20 cellular contexts compared by ENCODE assay signal in genomic region chr22:42060489-42060888, GRCh38. TPM values are rescaled to one million over a fixed set of nuclear protein-coding genes. Genes with fewer than 3 reads are reported as not detected.
DNase-seq lines count a peak whose midpoint lies in the region; ATAC-seq and TF ChIP-seq lines count a peak whose summit lies in the region.
"Had no signal": no experiment of that assay in that cellular context is flagged by ENCODE, and none has a peak within 500 bp of the region (broad histone marks: within the 10 kb centered on the region; RNA-seq: fewer than 3 reads in every experiment).

No MANE protein-coding gene starts in this region.

- no peak overlapping the region for H3K4me2 ChIP-seq in H9 (ENCODE audit: insufficient read depth, insufficient read length, low read length)
- H3K4me2 ChIP-seq: A549, GM23338 had no signal

- H3K4me3 Mint-ChIP-seq in activated CD8-positive, alpha-beta memory T cell treated with anti-CD3 and anti-CD28 coated beads, Interleukin-2, amount 10 ng/mL, durations not matched to agents 7 days and 5 days: no peak overlapping the region
- H3K4me3 Mint-ChIP-seq in chondrocyte (ENCODE audit: unreplicated experiment) (no peak overlapping the region), osteocyte (ENCODE audit: unreplicated experiment) (no peak overlapping the region), H9 (no peak overlapping the region)
- H3K4me3 Mint-ChIP-seq: CD4-positive, alpha-beta T cell; GM23338; HFFc6; IgD-negative memory B cell had no signal

- WGBS in H9 (ENCODE audit: extremely low coverage, insufficient read length, low lambda C conversion rate): no CpG with 5 or more reads among the region's 5 CpGs

- TF ChIP-seq CTCF in chondrocyte (IDR thresholded peaks at IDR 0.05) (no peak), osteocyte (IDR thresholded peaks at IDR 0.05) (no peak), H9 (conservative IDR thresholded peaks at IDR 0.05) (no peak)

- H2BK120ac ChIP-seq in H9 (ENCODE audit: low read depth, low read length, poor library complexity, severe bottlenecking): no peak overlapping the region

- no peak overlapping the region for H3K4ac ChIP-seq in H9 (ENCODE audit: low read depth, low read length)

- no peak overlapping the region for H3K14ac ChIP-seq in H9 (ENCODE audit: insufficient read depth, low read length)

- no peak overlapping the region for H3K56ac ChIP-seq in H9 (ENCODE audit: insufficient read length, low read depth, low read length)

- no peak overlapping the region for H2BK5ac ChIP-seq in H9 (ENCODE audit: insufficient read length, low read length)

- H3K36me3 Mint-ChIP-seq in activated CD8-positive, alpha-beta memory T cell treated with anti-CD3 and anti-CD28 coated beads, Interleukin-2, amount 10 ng/mL, durations not matched to agents 7 days and 5 days: peaks cover 70% of the 10 kb centered on the region
- H3K36me3 Mint-ChIP-seq in chondrocyte (ENCODE audit: low read depth) (peaks cover 27% of the 10 kb centered on the region), osteocyte (ENCODE audit: unreplicated experiment) (peaks cover 20% of the 10 kb centered on the region), H9 (ENCODE audit: insufficient read depth in 1 of 3, low read depth in 3 of 3) (peaks cover 36 to 64% (median 61%) of the 10 kb centered on the region in 3 experiments)

- no peak overlapping the region for H4K8ac ChIP-seq in H9 (replicated peaks; ENCODE audit: insufficient read length, low read depth, low read length)

- no peaks in the 10 kb centered on the region for H3K27me3 ChIP-seq in H9 (ENCODE audit: insufficient read depth, low read length)

- H2BK15ac ChIP-seq in H9 (ENCODE audit: low read depth, low read length): no peak overlapping the region

- H2BK20ac ChIP-seq in H9 (ENCODE audit: low read depth, low read length, poor library complexity, severe bottlenecking): no peak overlapping the region

- no peaks in the 10 kb centered on the region for H3K79me1 ChIP-seq in H9 (ENCODE audit: insufficient read depth, low read depth, low read length, poor library complexity, severe bottlenecking)

- H3K4me1 ChIP-seq in H9 (ENCODE audit: insufficient read depth, low read length): peaks cover 7% of the 10 kb centered on the region; the same call in 1 of the 2 replicates
- H3K4me1 ChIP-seq: A549, Caco-2 had no signal

- H3K23ac ChIP-seq in H9 (ENCODE audit: insufficient read length, low read depth, low read length): no peak overlapping the region

- no peak overlapping the region for H4K91ac ChIP-seq in H9 (ENCODE audit: insufficient read length, low read depth, low read length)

- no peaks in the 10 kb centered on the region for H3K79me2 ChIP-seq in H9 (ENCODE audit: insufficient read depth, low read length)

- H3K4me1 Mint-ChIP-seq in activated CD8-positive, alpha-beta memory T cell treated with anti-CD3 and anti-CD28 coated beads, Interleukin-2, amount 10 ng/mL, durations not matched to agents 7 days and 5 days: no peaks in the 10 kb centered on the region
- H3K4me1 Mint-ChIP-seq in chondrocyte (ENCODE audit: low read depth): no peaks in the 10 kb centered on the region
- H3K4me1 Mint-ChIP-seq in osteocyte (ENCODE audit: unreplicated experiment): no peaks in the 10 kb centered on the region
- peaks cover 10% of the 10 kb centered on the region in 2 experiments for H3K4me1 Mint-ChIP-seq in H9
- H3K4me1 Mint-ChIP-seq: IgD-negative memory B cell had no signal

- no peaks in the 10 kb centered on the region for H3K27me3 Mint-ChIP-seq in activated CD8-positive, alpha-beta memory T cell treated with anti-CD3 and anti-CD28 coated beads, Interleukin-2, amount 10 ng/mL, durations not matched to agents 7 days and 5 days
- H3K27me3 Mint-ChIP-seq in chondrocyte (ENCODE audit: low read depth) (no peaks in the 10 kb centered on the region), osteocyte (ENCODE audit: unreplicated experiment) (no peaks in the 10 kb centered on the region), H9 (ENCODE audit: low read depth) (peaks cover 7% of the 10 kb centered on the region)
- H3K27me3 Mint-ChIP-seq: CD4-positive, alpha-beta T cell; IgD-negative memory B cell had no signal

- DNase-seq in activated CD8-positive, alpha-beta memory T cell treated with anti-CD3 and anti-CD28 coated beads, Interleukin-2, amount 10 ng/mL, durations not matched to agents 7 days and 5 days: peak; percentile 22
- no peak for DNase-seq in activated CD8-positive, alpha-beta memory T cell treated with anti-CD3 and anti-CD28 coated beads, Interleukin-2, amount 50 U/mL, for 48 hours
- peak; percentile 48 for DNase-seq in chondrocyte (ENCODE audit: low spot score)
- DNase-seq in osteocyte (ENCODE audit: extremely low spot score, unreplicated experiment): peak; percentile 62
- no peak for DNase-seq in H9
- DNase-seq in OCI-M1 (lab: John Stamatoyannopoulos, UW): no peak
- DNase-seq: AML-193; Caco-2; CD4-positive, alpha-beta T cell; DMS153; DMS79; GDM1; HFFc6 had no signal

- ATAC-seq in activated CD8-positive, alpha-beta memory T cell treated with anti-CD3 and anti-CD28 coated beads, Interleukin-2, amount 10 ng/mL, durations not matched to agents 7 days and 5 days: no peak
- no peak for ATAC-seq in HG02970 (IDR thresholded peaks at IDR 0.05; ENCODE audit: low FRiP score, unreplicated experiment)
- ATAC-seq: A549, GM23338, HCT116 had no signal

- peaks cover 5% of the 10 kb centered on the region for H4K20me1 ChIP-seq in H9 (ENCODE audit: control insufficient read depth, insufficient read depth, insufficient read length)

- H3K18ac ChIP-seq in H9 (ENCODE audit: insufficient read length, low read depth, low read length): no peak overlapping the region

- no peak overlapping the region for H3K27ac ChIP-seq in H9 (ENCODE audit: insufficient read length, low read depth, low read length)
- H3K27ac ChIP-seq: 22Rv1, A549, C4-2B had no signal

- CTCF ChIA-PET in activated CD8-positive, alpha-beta memory T cell treated with anti-CD3 and anti-CD28 coated beads, Interleukin-2, amount 10 ng/mL, durations not matched to agents 7 days and 5 days (lab: Charles Lee): interaction anchor here (1.2 kb wide), 1 partner anchor 10 kb away, joined by 3 read pairs; no protein-coding TSS in a partner anchor

- H3K9ac ChIP-seq in H9 (ENCODE audit: extremely low read depth, insufficient read length, low read length): no peak overlapping the region

- no peak overlapping the region for H3T11ph ChIP-seq in H9 (ENCODE audit: low read length)

- H4K5ac ChIP-seq in H9 (ENCODE audit: insufficient read length, low read depth, low read length): no peak overlapping the region

- peaks cover 17% of the 10 kb centered on the region for H3K9me3 Mint-ChIP-seq in activated CD8-positive, alpha-beta memory T cell treated with anti-CD3 and anti-CD28 coated beads, Interleukin-2, amount 10 ng/mL, durations not matched to agents 7 days and 5 days (ENCODE audit: low read depth)
- H3K9me3 Mint-ChIP-seq in chondrocyte (ENCODE audit: low read depth) (peaks cover 24% of the 10 kb centered on the region), osteocyte (ENCODE audit: unreplicated experiment) (peaks cover 21% of the 10 kb centered on the region), H9 (peaks cover 19 to 20% of the 10 kb centered on the region in 2 experiments)

- no peak overlapping the region for H3K27ac Mint-ChIP-seq in activated CD8-positive, alpha-beta memory T cell treated with anti-CD3 and anti-CD28 coated beads, Interleukin-2, amount 10 ng/mL, durations not matched to agents 7 days and 5 days
- no peak overlapping the region for H3K27ac Mint-ChIP-seq in chondrocyte (ENCODE audit: unreplicated experiment)
- no peak overlapping the region for H3K27ac Mint-ChIP-seq in osteocyte (ENCODE audit: unreplicated experiment)
- H3K27ac Mint-ChIP-seq in H9: no peak overlapping the region
- H3K27ac Mint-ChIP-seq: CD4-positive, alpha-beta T cell; GM23338; HFFc6; IgD-negative memory B cell had no signal

- no peak overlapping the region for H2AK5ac ChIP-seq in H9 (ENCODE audit: insufficient read length, low read length)

- H3K23me2 ChIP-seq in H9 (ENCODE audit: insufficient read length, low read depth, low read length, poor library complexity, severe bottlenecking): no peaks in the 10 kb centered on the region

- H2AFZ ChIP-seq in H9 (ENCODE audit: low read length): no peak overlapping the region
- H2AFZ ChIP-seq: GM23338 had no signal

- no peaks in the 10 kb centered on the region for H3K9me3 ChIP-seq in H9 (ENCODE audit: control insufficient read depth, low read depth, low read length)

- no peak overlapping the region for H2BK12ac ChIP-seq in H9 (ENCODE audit: insufficient read length, low read depth, low read length)

RNA-seq across cellular contexts. Expression of gene NAGA, which starts 10.1 kb away (rescaled TPM):
- 10 to 100 TPM; 23.1 to 27.1 TPM for total RNA-seq in activated CD8-positive, alpha-beta memory T cell treated with anti-CD3 and anti-CD28 coated beads, Interleukin-2, amount 10 ng/mL, durations not matched to agents 7 days and 5 days
- total RNA-seq in chondrocyte (17.1 to 20.2 TPM (median 18.9 TPM) in 3 replicates), osteocyte (23.5 and 24.8 TPM in 2 replicates), H9 (2021) (16.1 and 16.6 TPM in 2 replicates)

RNA-seq across cellular contexts. Expression of gene PHETA2, which starts 13.6 kb away (rescaled TPM):
- total RNA-seq in activated CD8-positive, alpha-beta memory T cell treated with anti-CD3 and anti-CD28 coated beads, Interleukin-2, amount 10 ng/mL, durations not matched to agents 7 days and 5 days: 1 to 10 TPM; 2.0 to 2.5 TPM
- 1.4 to 2.2 TPM in 2 of 3 replicates, not detected in the other for total RNA-seq in chondrocyte
- not detected in 2 replicates for total RNA-seq in osteocyte
- total RNA-seq in H9 (2021): 2.6 and 3.2 TPM in 2 replicates

RNA-seq across cellular contexts. Expression of gene SMDT1, which starts 19.0 kb away (rescaled TPM):
- 10 to 100 TPM; 60.4 to 72.1 TPM for total RNA-seq in activated CD8-positive, alpha-beta memory T cell treated with anti-CD3 and anti-CD28 coated beads, Interleukin-2, amount 10 ng/mL, durations not matched to agents 7 days and 5 days
- total RNA-seq in chondrocyte: 54.1 to 56.1 TPM (median 55.0 TPM) in 3 replicates
- total RNA-seq in osteocyte: 67.9 and 76.5 TPM in 2 replicates
- 44.8 and 45.0 TPM in 2 replicates for total RNA-seq in H9 (2021)

RNA-seq across cellular contexts. Expression of gene NDUFA6, which starts 30.1 kb away (rescaled TPM):
- total RNA-seq in activated CD8-positive, alpha-beta memory T cell treated with anti-CD3 and anti-CD28 coated beads, Interleukin-2, amount 10 ng/mL, durations not matched to agents 7 days and 5 days: 10 to 100 TPM; 75.9 to 91.6 TPM
- total RNA-seq in chondrocyte: 62.2 to 70.7 TPM (median 66.3 TPM) in 3 replicates
- 58.5 and 69.2 TPM in 2 replicates for total RNA-seq in osteocyte
- total RNA-seq in H9 (2021): 91.7 and 102 TPM in 2 replicates

Comparison
In these comparisons a context has a peak if more than half of its experiments do, and no peak if none do; other contexts are left out.
1. DNase-seq: peak in activated CD8-positive, alpha-beta memory T cell treated with anti-CD3 and anti-CD28 coated beads, Interleukin-2, amount 10 ng/mL, durations not matched to agents 7 days and 5 days (single experiment), chondrocyte (single experiment) and osteocyte (single experiment); none in activated CD8-positive, alpha-beta memory T cell treated with anti-CD3 and anti-CD28 coated beads, Interleukin-2, amount 50 U/mL, for 48 hours (single experiment), H9 (single experiment) and OCI-M1 (single experiment).